Comparison of ENCODE assay signal across 1 cellular context in the genomic region with DNA sequence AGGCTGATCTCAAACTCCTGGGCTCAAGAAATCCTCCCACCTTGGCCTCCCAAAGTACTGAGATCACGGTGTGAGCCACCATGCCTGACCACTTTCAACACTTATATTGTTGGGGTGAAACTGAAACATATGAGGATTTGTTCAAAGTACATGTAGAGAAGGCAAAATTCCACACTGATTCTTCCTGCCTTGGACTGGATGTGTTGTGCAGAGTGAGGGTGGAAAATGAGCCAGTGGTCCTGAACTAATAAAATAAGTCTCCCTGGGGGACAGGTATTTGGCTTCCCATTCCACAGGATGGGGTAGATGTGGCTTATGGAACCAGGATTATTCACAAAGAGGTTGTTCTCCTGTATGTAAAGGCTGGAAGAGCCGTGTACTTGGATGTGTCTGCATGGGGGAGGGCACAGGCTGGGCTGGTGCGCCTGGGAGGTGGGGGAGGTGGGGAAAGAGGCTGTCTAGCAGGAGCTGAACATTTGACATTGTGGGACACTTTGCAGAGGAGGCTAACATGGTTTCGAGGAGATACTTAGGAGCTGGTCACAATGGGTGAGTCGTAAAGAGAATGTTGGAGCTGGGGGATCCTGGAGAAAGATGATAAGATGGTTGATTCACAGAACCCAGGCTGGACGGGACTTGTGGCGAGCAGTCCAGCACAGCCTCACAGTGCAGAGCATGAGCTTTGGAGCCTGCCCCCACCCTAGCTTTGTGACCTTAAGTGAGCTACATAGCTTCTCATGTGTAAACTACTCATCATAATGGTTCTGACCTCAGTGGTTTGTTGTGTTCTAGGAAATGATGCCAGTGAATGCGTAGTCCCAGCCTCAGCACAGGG.
TF ChIP-seq lines count a peak whose summit lies in the region.

A gene (plus strand): TSS at position 804 of the 835 bp plus-strand sequence. CDS start 708 bp downstream, outside the sequence.

TF ChIP-seq in K562, 482 proteins besides CTCF, POLR2A, EP300 and RAD21 (continued from another document):
- TF ChIP-seq, protein P1, sequence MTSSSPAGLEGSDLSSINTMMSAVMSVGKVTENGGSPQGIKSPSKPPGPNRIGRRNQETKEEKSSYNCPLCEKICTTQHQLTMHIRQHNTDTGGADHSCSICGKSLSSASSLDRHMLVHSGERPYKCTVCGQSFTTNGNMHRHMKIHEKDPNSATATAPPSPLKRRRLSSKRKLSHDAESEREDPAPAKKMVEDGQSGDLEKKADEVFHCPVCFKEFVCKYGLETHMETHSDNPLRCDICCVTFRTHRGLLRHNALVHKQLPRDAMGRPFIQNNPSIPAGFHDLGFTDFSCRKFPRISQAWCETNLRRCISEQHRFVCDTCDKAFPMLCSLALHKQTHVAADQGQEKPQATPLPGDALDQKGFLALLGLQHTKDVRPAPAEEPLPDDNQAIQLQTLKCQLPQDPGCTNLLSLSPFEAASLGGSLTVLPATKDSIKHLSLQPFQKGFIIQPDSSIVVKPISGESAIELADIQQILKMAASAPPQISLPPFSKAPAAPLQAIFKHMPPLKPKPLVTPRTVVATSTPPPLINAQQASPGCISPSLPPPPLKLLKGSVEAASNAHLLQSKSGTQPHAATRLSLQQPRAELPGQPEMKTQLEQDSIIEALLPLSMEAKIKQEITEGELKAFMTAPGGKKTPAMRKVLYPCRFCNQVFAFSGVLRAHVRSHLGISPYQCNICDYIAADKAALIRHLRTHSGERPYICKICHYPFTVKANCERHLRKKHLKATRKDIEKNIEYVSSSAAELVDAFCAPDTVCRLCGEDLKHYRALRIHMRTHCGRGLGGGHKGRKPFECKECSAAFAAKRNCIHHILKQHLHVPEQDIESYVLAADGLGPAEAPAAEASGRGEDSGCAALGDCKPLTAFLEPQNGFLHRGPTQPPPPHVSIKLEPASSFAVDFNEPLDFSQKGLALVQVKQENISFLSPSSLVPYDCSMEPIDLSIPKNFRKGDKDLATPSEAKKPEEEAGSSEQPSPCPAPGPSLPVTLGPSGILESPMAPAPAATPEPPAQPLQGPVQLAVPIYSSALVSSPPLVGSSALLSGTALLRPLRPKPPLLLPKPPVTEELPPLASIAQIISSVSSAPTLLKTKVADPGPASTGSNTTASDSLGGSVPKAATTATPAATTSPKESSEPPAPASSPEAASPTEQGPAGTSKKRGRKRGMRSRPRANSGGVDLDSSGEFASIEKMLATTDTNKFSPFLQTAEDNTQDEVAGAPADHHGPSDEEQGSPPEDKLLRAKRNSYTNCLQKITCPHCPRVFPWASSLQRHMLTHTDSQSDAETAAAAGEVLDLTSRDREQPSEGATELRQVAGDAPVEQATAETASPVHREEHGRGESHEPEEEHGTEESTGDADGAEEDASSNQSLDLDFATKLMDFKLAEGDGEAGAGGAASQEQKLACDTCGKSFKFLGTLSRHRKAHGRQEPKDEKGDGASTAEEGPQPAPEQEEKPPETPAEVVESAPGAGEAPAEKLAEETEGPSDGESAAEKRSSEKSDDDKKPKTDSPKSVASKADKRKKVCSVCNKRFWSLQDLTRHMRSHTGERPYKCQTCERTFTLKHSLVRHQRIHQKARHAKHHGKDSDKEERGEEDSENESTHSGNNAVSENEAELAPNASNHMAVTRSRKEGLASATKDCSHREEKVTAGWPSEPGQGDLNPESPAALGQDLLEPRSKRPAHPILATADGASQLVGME (CRISPR knock-in tag; IDR thresholded peaks at IDR 0.05): no peak
- TF ChIP-seq ZNF184 (CRISPR knock-in tag; IDR thresholded peaks at IDR 0.05) (no peak), TAF15 (IDR thresholded peaks at IDR 0.05; ENCODE audit: low read depth, low read length) (no peak), NFRKB (IDR thresholded peaks at IDR 0.05; ENCODE audit: low read depth) (no peak; the same call in none of the 2 replicates), YY1 (IDR thresholded peaks at IDR 0.05; ENCODE audit: borderline replicate concordance in 1 of 3, control insufficient read depth in 1 of 3, extremely low read depth in 1 of 3, insufficient read depth in 3 of 3, insufficient read length in 1 of 3, insufficient replicate concordance in 2 of 3, low read depth in 1 of 3, low read length in 2 of 3) (peak in 1 of 3 experiments; percentile 47), BCL6 (CRISPR knock-in tag; IDR thresholded peaks at IDR 0.05) (0 out of 2 replicates have a peak, but pooled peaks have one; percentile 39), SIN3B (IDR thresholded peaks at IDR 0.05; ENCODE audit: low read depth) (no peak), ZNF23 (CRISPR knock-in tag; IDR thresholded peaks at IDR 0.05) (peak; percentile 8; the same call in 1 of the 2 replicates), ZNF316 (IDR thresholded peaks at IDR 0.05) (no peak), LCOR (CRISPR knock-in tag; IDR thresholded peaks at IDR 0.05) (0 out of 2 replicates have a peak, but pooled peaks have one; percentile 24), RBM39 (optimal IDR thresholded peaks at IDR 0.05; ENCODE audit: low read depth, low read length) (no peak), ZNF3 (CRISPR knock-in tag; IDR thresholded peaks at IDR 0.05) (no peak), NUFIP1 (IDR thresholded peaks at IDR 0.05; ENCODE audit: partially characterized antibody) (no peak), ZNF583 (CRISPR knock-in tag; IDR thresholded peaks at IDR 0.05) (peak; percentile 15; the same call in 1 of the 2 replicates), KLF1 (tag; IDR thresholded peaks at IDR 0.05) (no peak), ZNF717 (CRISPR knock-in tag; IDR thresholded peaks at IDR 0.05) (0 out of 2 replicates have a peak, but pooled peaks have one; percentile 31), DDX20 (tag; IDR thresholded peaks at IDR 0.05; ENCODE audit: low read depth) (0 out of 2 replicates have a peak, but pooled peaks have one; percentile 9), KHSRP (IDR thresholded peaks at IDR 0.05) (no peak), OTX1 (CRISPR knock-in tag; IDR thresholded peaks at IDR 0.05) (peak; percentile 88), ZNF347 (CRISPR knock-in tag; IDR thresholded peaks at IDR 0.05; ENCODE audit: low read depth) (no peak), JUND (IDR thresholded peaks at IDR 0.05; ENCODE audit: borderline replicate concordance, low read depth, low read length) (peak; percentile 63; the same call in 1 of the 2 replicates), JUND (tag; IDR thresholded peaks at IDR 0.05; ENCODE audit: borderline replicate concordance, low read depth, low read length) (no peak), RHOXF2B (CRISPR knock-in tag; conservative IDR thresholded peaks at IDR 0.05) (no peak), FOXM1 (IDR thresholded peaks at IDR 0.05; ENCODE audit: low read depth) (no peak), FOXM1 (CRISPR knock-in tag; IDR thresholded peaks at IDR 0.05; ENCODE audit: low read depth) (no peak), DPF2 (IDR thresholded peaks at IDR 0.05) (peak; percentile 85), MAFF (IDR thresholded peaks at IDR 0.05; ENCODE audit: low read length) (peak; percentile 16; the same call in 1 of the 2 replicates), FOXP1 (CRISPR knock-in tag; IDR thresholded peaks at IDR 0.05) (no peak), SRSF7 (optimal IDR thresholded peaks at IDR 0.05; ENCODE audit: low read depth, low read length) (no peak), EGR1 (conservative IDR thresholded peaks at IDR 0.05) (no peak), RBFOX2 (IDR thresholded peaks at IDR 0.05; ENCODE audit: low read depth, low read length) (peak; percentile 48; the same call in 1 of the 2 replicates), ELF4 (CRISPR knock-in tag; IDR thresholded peaks at IDR 0.05) (peak; percentile 80; the same call in 1 of the 2 replicates), HDAC2 (IDR thresholded peaks at IDR 0.05) (peak; percentile 29; the same call in 1 of the 2 replicates), BRD4 (IDR thresholded peaks at IDR 0.05) (0 out of 2 replicates have a peak, but pooled peaks have one; percentile 47), KAT2B (IDR thresholded peaks at IDR 0.05; ENCODE audit: low read depth, low read length) (no peak), MAFK (IDR thresholded peaks at IDR 0.05; ENCODE audit: low read length) (peak; percentile 37; the same call in 1 of the 2 replicates), EP400 (IDR thresholded peaks at IDR 0.05) (no peak), SMAD4 (CRISPR knock-in tag; conservative IDR thresholded peaks at IDR 0.05) (peak; percentile 90), CC2D1A (IDR thresholded peaks at IDR 0.05) (peak; percentile 71; the same call in 1 of the 2 replicates), STAT5A (IDR thresholded peaks at IDR 0.05; ENCODE audit: borderline replicate concordance, low read length) (0 out of 2 replicates have a peak, but pooled peaks have one; percentile 25), CBX8 (IDR thresholded peaks at IDR 0.05; ENCODE audit: borderline replicate concordance, extremely low read depth, low read depth, low read length, poor library complexity, severe bottlenecking) (no peak), ZC3H8 (IDR thresholded peaks at IDR 0.05) (no peak), MCM7 (IDR thresholded peaks at IDR 0.05) (no peak), BCOR (IDR thresholded peaks at IDR 0.05) (peak; percentile 32; the same call in 1 of the 2 replicates), MYC (IDR thresholded peaks at IDR 0.05; ENCODE audit: low read depth, low read length) (no peak), MYC (CRISPR knock-in tag; IDR thresholded peaks at IDR 0.05; ENCODE audit: borderline replicate concordance, low read depth) (no peak)
- TF ChIP-seq, protein P2, sequence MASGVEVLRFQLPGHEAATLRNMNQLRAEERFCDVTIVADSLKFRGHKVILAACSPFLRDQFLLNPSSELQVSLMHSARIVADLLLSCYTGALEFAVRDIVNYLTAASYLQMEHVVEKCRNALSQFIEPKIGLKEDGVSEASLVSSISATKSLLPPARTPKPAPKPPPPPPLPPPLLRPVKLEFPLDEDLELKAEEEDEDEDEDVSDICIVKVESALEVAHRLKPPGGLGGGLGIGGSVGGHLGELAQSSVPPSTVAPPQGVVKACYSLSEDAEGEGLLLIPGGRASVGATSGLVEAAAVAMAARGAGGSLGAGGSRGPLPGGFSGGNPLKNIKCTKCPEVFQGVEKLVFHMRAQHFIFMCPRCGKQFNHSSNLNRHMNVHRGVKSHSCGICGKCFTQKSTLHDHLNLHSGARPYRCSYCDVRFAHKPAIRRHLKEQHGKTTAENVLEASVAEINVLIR (CRISPR knock-in tag; IDR thresholded peaks at IDR 0.05): no peak
- TF ChIP-seq, protein P3, sequence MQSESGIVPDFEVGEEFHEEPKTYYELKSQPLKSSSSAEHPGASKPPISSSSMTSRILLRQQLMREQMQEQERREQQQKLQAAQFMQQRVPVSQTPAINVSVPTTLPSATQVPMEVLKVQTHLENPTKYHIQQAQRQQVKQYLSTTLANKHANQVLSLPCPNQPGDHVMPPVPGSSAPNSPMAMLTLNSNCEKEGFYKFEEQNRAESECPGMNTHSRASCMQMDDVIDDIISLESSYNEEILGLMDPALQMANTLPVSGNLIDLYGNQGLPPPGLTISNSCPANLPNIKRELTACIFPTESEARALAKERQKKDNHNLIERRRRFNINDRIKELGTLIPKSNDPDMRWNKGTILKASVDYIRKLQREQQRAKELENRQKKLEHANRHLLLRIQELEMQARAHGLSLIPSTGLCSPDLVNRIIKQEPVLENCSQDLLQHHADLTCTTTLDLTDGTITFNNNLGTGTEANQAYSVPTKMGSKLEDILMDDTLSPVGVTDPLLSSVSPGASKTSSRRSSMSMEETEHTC (IDR thresholded peaks at IDR 0.05): no peak
- TF ChIP-seq, protein P4, sequence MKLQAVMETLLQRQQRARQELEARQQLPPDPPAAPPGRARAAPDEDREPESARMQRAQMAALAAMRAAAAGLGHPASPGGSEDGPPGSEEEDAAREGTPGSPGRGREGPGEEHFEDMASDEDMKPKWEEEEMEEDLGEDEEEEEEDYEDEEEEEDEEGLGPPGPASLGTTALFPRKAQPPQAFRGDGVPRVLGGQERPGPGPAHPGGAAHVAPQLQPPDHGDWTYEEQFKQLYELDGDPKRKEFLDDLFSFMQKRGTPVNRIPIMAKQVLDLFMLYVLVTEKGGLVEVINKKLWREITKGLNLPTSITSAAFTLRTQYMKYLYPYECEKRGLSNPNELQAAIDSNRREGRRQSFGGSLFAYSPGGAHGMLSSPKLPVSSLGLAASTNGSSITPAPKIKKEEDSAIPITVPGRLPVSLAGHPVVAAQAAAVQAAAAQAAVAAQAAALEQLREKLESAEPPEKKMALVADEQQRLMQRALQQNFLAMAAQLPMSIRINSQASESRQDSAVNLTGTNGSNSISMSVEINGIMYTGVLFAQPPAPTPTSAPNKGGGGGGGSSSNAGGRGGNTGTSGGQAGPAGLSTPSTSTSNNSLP (IDR thresholded peaks at IDR 0.05; ENCODE audit: borderline replicate concordance, low read depth, low read length): peak; percentile 86; the same call in 1 of the 2 replicates
- TF ChIP-seq, protein P5, sequence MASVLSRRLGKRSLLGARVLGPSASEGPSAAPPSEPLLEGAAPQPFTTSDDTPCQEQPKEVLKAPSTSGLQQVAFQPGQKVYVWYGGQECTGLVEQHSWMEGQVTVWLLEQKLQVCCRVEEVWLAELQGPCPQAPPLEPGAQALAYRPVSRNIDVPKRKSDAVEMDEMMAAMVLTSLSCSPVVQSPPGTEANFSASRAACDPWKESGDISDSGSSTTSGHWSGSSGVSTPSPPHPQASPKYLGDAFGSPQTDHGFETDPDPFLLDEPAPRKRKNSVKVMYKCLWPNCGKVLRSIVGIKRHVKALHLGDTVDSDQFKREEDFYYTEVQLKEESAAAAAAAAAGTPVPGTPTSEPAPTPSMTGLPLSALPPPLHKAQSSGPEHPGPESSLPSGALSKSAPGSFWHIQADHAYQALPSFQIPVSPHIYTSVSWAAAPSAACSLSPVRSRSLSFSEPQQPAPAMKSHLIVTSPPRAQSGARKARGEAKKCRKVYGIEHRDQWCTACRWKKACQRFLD (CRISPR knock-in tag; IDR thresholded peaks at IDR 0.05): peak; percentile 81
